7 cellular contexts compared by ENCODE assay signal in the genomic region with DNA sequence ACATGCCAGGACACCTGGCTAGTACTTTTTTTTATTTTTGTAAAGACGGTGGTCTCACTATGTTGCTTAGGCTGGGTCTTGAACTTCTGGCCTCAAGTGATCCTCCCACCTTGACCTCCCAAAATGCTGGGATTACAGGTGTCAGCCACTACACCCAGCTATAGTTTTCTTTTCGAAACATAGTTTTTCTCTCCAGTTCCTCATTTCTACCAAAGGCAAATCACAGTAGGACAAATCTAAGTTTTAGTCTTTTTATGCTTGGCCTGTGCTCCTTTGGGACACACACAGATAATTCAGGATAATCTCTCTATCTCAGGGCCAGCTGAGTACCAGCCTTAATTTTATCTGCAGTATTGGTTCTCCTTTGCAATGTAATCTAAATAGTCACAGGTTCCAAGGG.
"Had no signal": no experiment of that assay in that cellular context is flagged by ENCODE, and none has a peak within 500 bp of the region (broad histone marks: within the 10 kb centered on the region; RNA-seq: fewer than 3 reads in every experiment).

No MANE protein-coding gene starts in this region.

- FAIRE-seq: HepG2, HTR-8/SVneo, K562 had no signal

- H3K4me3 ChIP-seq: K562 had no signal

- DNase-seq: IMR-90, KBM-7, KG1 had no signal

- ATAC-seq: HepG2, K562 had no signal

- H3K27ac ChIP-seq: HL-60 had no signal
